Comparison of ENCODE assay signal across 9 cellular contexts in the genomic region with DNA sequence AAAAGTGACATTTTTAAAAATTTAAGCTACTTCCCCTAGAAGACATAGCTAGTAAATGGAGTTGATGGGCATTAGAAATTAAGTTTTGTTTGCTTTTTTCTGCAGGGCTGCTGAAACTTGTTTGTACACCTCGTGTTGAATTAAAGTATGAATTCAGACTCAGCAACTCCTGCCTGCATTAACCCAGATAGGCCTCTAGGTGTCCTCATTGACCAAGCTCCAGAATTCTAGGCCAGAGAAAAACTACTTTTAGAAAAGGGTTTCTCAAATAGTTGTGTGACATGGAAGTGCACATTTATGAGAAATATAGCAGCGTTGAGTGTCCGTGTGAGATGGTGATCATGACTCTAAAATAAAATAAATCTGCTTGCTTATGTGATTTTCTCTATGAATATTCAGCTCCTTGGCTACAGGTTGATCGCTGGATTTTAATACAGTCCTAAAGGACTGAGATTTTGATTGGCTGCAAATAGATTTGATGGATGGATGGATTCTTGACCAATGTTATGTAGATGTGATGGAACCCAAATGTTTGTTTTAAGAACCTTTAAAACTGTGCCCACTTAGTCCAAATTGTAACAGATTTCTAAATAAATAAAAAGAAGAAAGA. TPM values are rescaled to one million over a fixed set of nuclear protein-coding genes. Genes with fewer than 3 reads are reported as not detected.
DNase-seq lines count a peak whose midpoint lies in the region; ATAC-seq and TF ChIP-seq lines count a peak whose summit lies in the region.
"Had no signal": no experiment of that assay in that cellular context is flagged by ENCODE, and none has a peak within 500 bp of the region (broad histone marks: within the 10 kb centered on the region; RNA-seq: fewer than 3 reads in every experiment).

No MANE protein-coding gene starts in this region.

- H3K4me1 Mint-ChIP-seq in activated CD4-positive, alpha-beta T cell treated with anti-CD3 and anti-CD28 coated beads, Interleukin-2, amount 10 ng/mL, durations not matched to agents 7 days and 5 days = peaks cover 7% of the 10 kb centered on the region
- H3K4me1 Mint-ChIP-seq in neural progenitor cell = no peaks in the 10 kb centered on the region

- no peak overlapping the region for H3K4me3 Mint-ChIP-seq in activated CD4-positive, alpha-beta T cell treated with anti-CD3 and anti-CD28 coated beads, Interleukin-2, amount 10 ng/mL, durations not matched to agents 7 days and 5 days
- H3K4me3 Mint-ChIP-seq in neural progenitor cell = no peak overlapping the region

- POLR2A ChIA-PET in activated CD4-positive, alpha-beta T cell treated with anti-CD3 and anti-CD28 coated beads, Interleukin-2, amount 10 ng/mL, durations not matched to agents 7 days and 5 days (lab: Charles Lee) = interaction anchor here (1.0 kb wide), 1 partner anchor 145 kb away, joined by 4 read pairs; no protein-coding TSS in a partner anchor

- no peaks in the 10 kb centered on the region for H3K27me3 ChIP-seq in neural progenitor cell

- H2AFZ ChIP-seq in neural progenitor cell (replicated peaks) = no peak overlapping the region

- no peak overlapping the region for H3K9ac ChIP-seq in neural progenitor cell

- no peaks in the 10 kb centered on the region for H3K36me3 Mint-ChIP-seq in activated CD4-positive, alpha-beta T cell treated with anti-CD3 and anti-CD28 coated beads, Interleukin-2, amount 10 ng/mL, durations not matched to agents 7 days and 5 days (ENCODE audit: low read depth)
- no peaks in the 10 kb centered on the region for H3K36me3 Mint-ChIP-seq in neural progenitor cell

- H3K27ac ChIP-seq in neural progenitor cell = no peak overlapping the region

- H3K27ac Mint-ChIP-seq in activated CD4-positive, alpha-beta T cell treated with anti-CD3 and anti-CD28 coated beads, Interleukin-2, amount 10 ng/mL, durations not matched to agents 7 days and 5 days = no peak overlapping the region
- H3K27ac Mint-ChIP-seq in neural progenitor cell = no peak overlapping the region

- no peak overlapping the region for H3K4me3 ChIP-seq in fibroblast of pulmonary artery (replicated peaks; ENCODE audit: low read depth, low read length)
- H3K4me3 ChIP-seq in neural progenitor cell = no peak overlapping the region

- peak; percentile 67 for DNase-seq in D341Med (ENCODE audit: low spot score)
- DNase-seq in NCI-H146 (lab: John Stamatoyannopoulos, UW) = peak; percentile 16
- peak; percentile 50 for DNase-seq in activated CD4-positive, alpha-beta T cell treated with anti-CD3 and anti-CD28 coated beads, Interleukin-2, amount 10 ng/mL, durations not matched to agents 7 days and 5 days
- peak; percentile 75 for DNase-seq in fibroblast of pulmonary artery (ENCODE audit: low read depth)
- DNase-seq in neural progenitor cell (ENCODE audit: low spot score) = peak; percentile 54

- no peaks in the 10 kb centered on the region for H4K20me1 ChIP-seq in neural progenitor cell (ENCODE audit: low read depth)

- no peaks in the 10 kb centered on the region for H3K9me3 Mint-ChIP-seq in activated CD4-positive, alpha-beta T cell treated with anti-CD3 and anti-CD28 coated beads, Interleukin-2, amount 10 ng/mL, durations not matched to agents 7 days and 5 days
- H3K9me3 Mint-ChIP-seq in neural progenitor cell = no peaks in the 10 kb centered on the region

- no peaks in the 10 kb centered on the region for H3K79me2 ChIP-seq in neural progenitor cell (ENCODE audit: low read depth)

- H3K4me2 ChIP-seq in neural progenitor cell = no peak overlapping the region

- H3K36me3 ChIP-seq in neural progenitor cell = no peaks in the 10 kb centered on the region

- ATAC-seq in GM19372 (IDR thresholded peaks at IDR 0.05; ENCODE audit: low read depth, unreplicated experiment) = peak; percentile 54
- no peak for ATAC-seq in GM19023 (IDR thresholded peaks at IDR 0.05; ENCODE audit: unreplicated experiment)
- no peak for ATAC-seq in GM21529 (IDR thresholded peaks at IDR 0.05; ENCODE audit: unreplicated experiment)

- TF ChIP-seq CTCF in fibroblast of pulmonary artery (IDR thresholded peaks at IDR 0.05; ENCODE audit: low read length, missing control alignments) (peak; percentile 96), neural progenitor cell (IDR thresholded peaks at IDR 0.05) (peak; percentile 99)

- CTCF ChIA-PET in activated CD4-positive, alpha-beta T cell treated with anti-CD3 and anti-CD28 coated beads, Interleukin-2, amount 10 ng/mL, durations not matched to agents 7 days and 5 days (lab: Charles Lee) = interaction anchor here (0.7 to 7.2 kb wide), 29 partner anchors 9 to 511 kb away, joined by 3 to 88 read pairs (median 4); a partner anchor contains a TSS

- no peaks in the 10 kb centered on the region for H3K4me1 ChIP-seq in neural progenitor cell

- no peaks in the 10 kb centered on the region for H3K27me3 Mint-ChIP-seq in activated CD4-positive, alpha-beta T cell treated with anti-CD3 and anti-CD28 coated beads, Interleukin-2, amount 10 ng/mL, durations not matched to agents 7 days and 5 days
- no peaks in the 10 kb centered on the region for H3K27me3 Mint-ChIP-seq in neural progenitor cell (ENCODE audit: insufficient read depth, low read depth)

- no peaks in the 10 kb centered on the region for H3F3A ChIP-seq in neural progenitor cell (ENCODE audit: low read depth)

- H3K9me3 ChIP-seq in neural progenitor cell (ENCODE audit: low read depth) = no peaks in the 10 kb centered on the region

RNA-seq across cellular contexts. Expression of a gene that starts 39.3 kb away (rescaled TPM):
- not detected for total RNA-seq in activated CD4-positive, alpha-beta T cell treated with anti-CD3 and anti-CD28 coated beads, Interleukin-2, amount 10 ng/mL, durations not matched to agents 7 days and 5 days
- total RNA-seq in neural progenitor cell (ENCODE audit: low replicate concordance) = not detected in 2 replicates
- total RNA-seq: activated CD8-positive, alpha-beta memory T cell treated with anti-CD3 and anti-CD28 coated beads for 36 hours had no signal

Comparison
In these comparisons a context has a peak if more than half of its experiments do, and no peak if none do; other contexts are left out.
1. DNase-seq: peak in every context shown above with its lines; median percentile 75 in fibroblast of pulmonary artery; 67 in D341Med; 54 in neural progenitor cell; 50 in activated CD4-positive, alpha-beta T cell treated with anti-CD3 and anti-CD28 coated beads, Interleukin-2, amount 10 ng/mL, durations not matched to agents 7 days and 5 days; 16 in NCI-H146.